ENCODE assay signal across 39 cellular contexts in the genomic region with DNA sequence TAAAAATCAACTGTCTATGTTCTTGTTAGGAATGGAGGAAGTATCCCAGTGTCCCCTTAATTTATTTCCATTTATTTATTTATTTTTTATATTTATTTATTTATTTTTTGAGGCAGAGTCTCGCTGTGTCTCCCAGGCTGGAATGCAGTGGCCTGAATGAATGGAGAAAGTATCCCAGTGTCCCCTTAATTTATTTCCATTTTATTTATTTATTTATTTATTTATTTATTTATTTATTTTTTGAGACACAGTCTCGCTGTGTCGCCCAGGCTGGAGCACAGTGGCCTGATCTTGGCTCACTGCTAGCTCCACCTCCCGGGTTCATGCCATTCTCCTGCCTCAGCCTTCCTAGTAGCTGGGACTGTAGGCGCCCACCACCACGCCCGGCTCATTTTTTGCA.
"Had no signal": no experiment of that assay in that cellular context is flagged by ENCODE, and none has a peak within 500 bp of the region (broad histone marks: within the 10 kb centered on the region; RNA-seq: fewer than 3 reads in every experiment).

No MANE protein-coding gene starts in this region.

- H3K4me3 ChIP-seq: adrenal gland, ascending aorta, breast epithelium, cardiac muscle cell, colonic mucosa had no signal

- H3K4me1 Mint-ChIP-seq: activated naive CD4-positive, alpha-beta T cell treated with anti-CD3 and anti-CD28 coated beads, Interleukin-2, amount 10 ng/mL, durations not matched to agents 7 days and 5 days; activated naive CD4-positive, alpha-beta T cell treated with anti-CD3 and anti-CD28 coated beads, Interleukin-2, amount 50 U/mL, for 24 hours; activated naive CD8-positive, alpha-beta T cell treated with anti-CD3 and anti-CD28 coated beads for 36 hours; activated naive CD8-positive, alpha-beta T cell treated with anti-CD3 and anti-CD28 coated beads, Interleukin-2, amount 10 ng/mL, durations not matched to agents 7 days and 5 days; activated naive CD8-positive, alpha-beta T cell treated with anti-CD3 and anti-CD28 coated beads, Interleukin-2, amount 50 U/mL, for 24 hours; brain; central memory CD8-positive, alpha-beta T cell had no signal

- H3K4me1 ChIP-seq: adrenal gland, breast epithelium, colonic mucosa had no signal

- H3K27me3 ChIP-seq: adrenal gland, ascending aorta, brain microvascular endothelial cell, breast epithelium, cardiac muscle cell, colonic mucosa had no signal

- DNase-seq: activated effector memory CD4-positive, alpha-beta T cell treated with anti-CD3 and anti-CD28 coated beads, Interleukin-2, amount 50 U/mL, for 16 hours; activated effector memory CD4-positive, alpha-beta T cell treated with Interleukin-2 at 50 U/mL for 16 hours; activated gamma-delta T cell; activated gamma-delta T cell treated with Interleukin-2 at 50 U/mL for 16 hours; activated naive CD4-positive, alpha-beta T cell; activated naive CD4-positive, alpha-beta T cell treated with anti-CD3 and anti-CD28 coated beads for 36 hours; activated naive CD4-positive, alpha-beta T cell treated with anti-CD3 and anti-CD28 coated beads, Interleukin-2, amount 10 ng/mL, durations not matched to agents 7 days and 5 days; activated naive CD4-positive, alpha-beta T cell treated with anti-CD3 and anti-CD28 coated beads, Interleukin-2, amount 50 U/mL, for 16 hours; activated naive CD4-positive, alpha-beta T cell treated with Interleukin-2 at 50 U/mL for 16 hours; activated naive CD8-positive, alpha-beta T cell treated with anti-CD3 and anti-CD28 coated beads for 36 hours; activated naive CD8-positive, alpha-beta T cell treated with anti-CD3 and anti-CD28 coated beads, Interleukin-2, amount 10 ng/mL, durations not matched to agents 7 days and 5 days; activated naive CD8-positive, alpha-beta T cell treated with anti-CD3 and anti-CD28 coated beads, Interleukin-2, amount 50 U/mL, for 24 hours; activated T-cell treated with anti-CD3 and anti-CD28 coated beads, Interleukin-2, amount 50 U/mL, for 4 hours; activated T-cell treated with anti-CD3 and anti-CD28 coated beads, Interleukin-2, amount 50 U/mL, for 48 hours; activated T-cell treated with anti-CD3 and anti-CD28 coated beads, Interleukin-2, amount 50 U/mL, for 72 hours; adrenal gland; amniotic stem cell; amygdala; anterior cingulate cortex; aorta; brain microvascular endothelial cell; caudate nucleus; central memory CD4-positive, alpha-beta T cell; cerebellar nuclear complex; colonic mucosa had no signal

- H3K9me3 Mint-ChIP-seq: activated naive CD4-positive, alpha-beta T cell treated with anti-CD3 and anti-CD28 coated beads for 36 hours; activated naive CD4-positive, alpha-beta T cell treated with anti-CD3 and anti-CD28 coated beads, Interleukin-2, amount 10 ng/mL, durations not matched to agents 7 days and 5 days; activated naive CD4-positive, alpha-beta T cell treated with anti-CD3 and anti-CD28 coated beads, Interleukin-2, amount 50 U/mL, for 24 hours; activated naive CD4-positive, alpha-beta T cell treated with anti-CD3 and anti-CD28 coated beads, Interleukin-2, amount 50 U/mL, for 72 hours; activated naive CD8-positive, alpha-beta T cell treated with anti-CD3 and anti-CD28 coated beads for 36 hours; activated naive CD8-positive, alpha-beta T cell treated with anti-CD3 and anti-CD28 coated beads, Interleukin-2, amount 10 ng/mL, durations not matched to agents 7 days and 5 days; activated naive CD8-positive, alpha-beta T cell treated with anti-CD3 and anti-CD28 coated beads, Interleukin-2, amount 50 U/mL, for 24 hours; activated T-cell treated with anti-CD3 and anti-CD28 coated beads, Interleukin-2, amount 50 U/mL, for 4 hours; activated T-cell treated with anti-CD3 and anti-CD28 coated beads, Interleukin-2, amount 50 U/mL, for 72 hours; activated T-helper 1 cell treated with anti-CD3 and anti-CD28 coated beads, Interleukin-12 subunit alpha, Interleukin-12 subunit beta, Interleukin-2, Interleukin-4 antibody, amounts not matched to agents 30 ng/mL and 10 ng/mL and 1 ng/mL, durations not matched to agents 14 hours and 24 hours and 36 hours; activated T-helper 17 cell treated with anti-CD3 and anti-CD28 coated beads, Interleukin-2, amount 50 U/mL, for 72 hours; activated T-helper 2 cell treated with anti-CD3 and anti-CD28 coated beads, Interferon-gamma antibody, Interleukin-2, Interleukin-4, amounts not matched to agents 10 μg/mL and 5 μg/mL and 100 μg/mL, durations not matched to agents 14 hours and 24 hours and 36 hours; brain; central memory CD8-positive, alpha-beta T cell had no signal

- H3K4me3 Mint-ChIP-seq: activated naive CD4-positive, alpha-beta T cell treated with anti-CD3 and anti-CD28 coated beads for 36 hours; activated naive CD4-positive, alpha-beta T cell treated with anti-CD3 and anti-CD28 coated beads, Interleukin-2, amount 10 ng/mL, durations not matched to agents 7 days and 5 days; activated naive CD4-positive, alpha-beta T cell treated with anti-CD3 and anti-CD28 coated beads, Interleukin-2, amount 50 U/mL, for 24 hours; activated naive CD8-positive, alpha-beta T cell; activated naive CD8-positive, alpha-beta T cell treated with anti-CD3 and anti-CD28 coated beads for 36 hours; activated naive CD8-positive, alpha-beta T cell treated with anti-CD3 and anti-CD28 coated beads, Interleukin-2, amount 10 ng/mL, durations not matched to agents 7 days and 5 days; activated naive CD8-positive, alpha-beta T cell treated with anti-CD3 and anti-CD28 coated beads, Interleukin-2, amount 50 U/mL, for 24 hours; activated T-cell treated with anti-CD3 and anti-CD28 coated beads, Interleukin-2, amount 50 U/mL, for 4 hours; activated T-cell treated with anti-CD3 and anti-CD28 coated beads, Interleukin-2, amount 50 U/mL, for 72 hours; activated T-helper 1 cell treated with anti-CD3 and anti-CD28 coated beads, Interleukin-12 subunit alpha, Interleukin-12 subunit beta, Interleukin-2, Interleukin-4 antibody, amounts not matched to agents 30 ng/mL and 10 ng/mL and 1 ng/mL, durations not matched to agents 14 hours and 24 hours and 36 hours; activated T-helper 17 cell treated with anti-CD3 and anti-CD28 coated beads, Interleukin-2, amount 50 U/mL, for 72 hours; brain; central memory CD8-positive, alpha-beta T cell had no signal

- H3K9me3 ChIP-seq: adrenal gland, ascending aorta, breast epithelium, colonic mucosa had no signal

- H3K27ac Mint-ChIP-seq: activated naive CD4-positive, alpha-beta T cell treated with anti-CD3 and anti-CD28 coated beads for 36 hours; activated naive CD4-positive, alpha-beta T cell treated with anti-CD3 and anti-CD28 coated beads, Interleukin-2, amount 10 ng/mL, durations not matched to agents 7 days and 5 days; activated naive CD4-positive, alpha-beta T cell treated with anti-CD3 and anti-CD28 coated beads, Interleukin-2, amount 50 U/mL, for 24 hours; activated naive CD4-positive, alpha-beta T cell treated with anti-CD3 and anti-CD28 coated beads, Interleukin-2, amount 50 U/mL, for 72 hours; activated naive CD8-positive, alpha-beta T cell; activated naive CD8-positive, alpha-beta T cell treated with anti-CD3 and anti-CD28 coated beads for 36 hours; activated naive CD8-positive, alpha-beta T cell treated with anti-CD3 and anti-CD28 coated beads, Interleukin-2, amount 10 ng/mL, durations not matched to agents 7 days and 5 days; activated naive CD8-positive, alpha-beta T cell treated with anti-CD3 and anti-CD28 coated beads, Interleukin-2, amount 50 U/mL, for 24 hours; activated T-cell treated with anti-CD3 and anti-CD28 coated beads, Interleukin-2, amount 50 U/mL, for 72 hours; activated T-helper 1 cell treated with anti-CD3 and anti-CD28 coated beads, Interleukin-12 subunit alpha, Interleukin-12 subunit beta, Interleukin-2, Interleukin-4 antibody, amounts not matched to agents 30 ng/mL and 10 ng/mL and 1 ng/mL, durations not matched to agents 14 hours and 24 hours and 36 hours; activated T-helper 17 cell treated with anti-CD3 and anti-CD28 coated beads, Interleukin-2, amount 50 U/mL, for 72 hours; activated T-helper 2 cell treated with anti-CD3 and anti-CD28 coated beads, Interferon-gamma antibody, Interleukin-2, Interleukin-4, amounts not matched to agents 10 μg/mL and 5 μg/mL and 100 μg/mL, durations not matched to agents 14 hours and 24 hours and 36 hours; brain had no signal

- ATAC-seq: activated naive CD4-positive, alpha-beta T cell treated with anti-CD3 and anti-CD28 coated beads, Interleukin-2, amount 50 U/mL, for 72 hours; activated naive CD8-positive, alpha-beta T cell treated with anti-CD3 and anti-CD28 coated beads, Interleukin-2, amount 50 U/mL, for 24 hours; activated T-cell treated with anti-CD3 and anti-CD28 coated beads, Interleukin-2, amount 50 U/mL, for 4 hours; activated T-cell treated with anti-CD3 and anti-CD28 coated beads, Interleukin-2, amount 50 U/mL, for 72 hours; activated T-helper 17 cell treated with anti-CD3 and anti-CD28 coated beads, Interleukin-2, amount 50 U/mL, for 72 hours had no signal

- H3K27ac ChIP-seq: adrenal gland, ascending aorta, brain microvascular endothelial cell, breast epithelium, cardiac muscle cell, colonic mucosa had no signal

- FAIRE-seq: astrocyte, bronchial epithelial cell, colon had no signal

- H3K36me3 ChIP-seq: breast epithelium, colonic mucosa had no signal

- H3K27me3 Mint-ChIP-seq: activated naive CD4-positive, alpha-beta T cell treated with anti-CD3 and anti-CD28 coated beads, Interleukin-2, amount 10 ng/mL, durations not matched to agents 7 days and 5 days; activated naive CD4-positive, alpha-beta T cell treated with anti-CD3 and anti-CD28 coated beads, Interleukin-2, amount 50 U/mL, for 24 hours; activated naive CD8-positive, alpha-beta T cell; activated naive CD8-positive, alpha-beta T cell treated with anti-CD3 and anti-CD28 coated beads for 36 hours; activated naive CD8-positive, alpha-beta T cell treated with anti-CD3 and anti-CD28 coated beads, Interleukin-2, amount 10 ng/mL, durations not matched to agents 7 days and 5 days; activated naive CD8-positive, alpha-beta T cell treated with anti-CD3 and anti-CD28 coated beads, Interleukin-2, amount 50 U/mL, for 24 hours; activated T-helper 17 cell treated with anti-CD3 and anti-CD28 coated beads, Interleukin-2, amount 50 U/mL, for 72 hours; brain; central memory CD8-positive, alpha-beta T cell had no signal
